Comparison of ENCODE assay signal across 9 cellular contexts in the genomic region with DNA sequence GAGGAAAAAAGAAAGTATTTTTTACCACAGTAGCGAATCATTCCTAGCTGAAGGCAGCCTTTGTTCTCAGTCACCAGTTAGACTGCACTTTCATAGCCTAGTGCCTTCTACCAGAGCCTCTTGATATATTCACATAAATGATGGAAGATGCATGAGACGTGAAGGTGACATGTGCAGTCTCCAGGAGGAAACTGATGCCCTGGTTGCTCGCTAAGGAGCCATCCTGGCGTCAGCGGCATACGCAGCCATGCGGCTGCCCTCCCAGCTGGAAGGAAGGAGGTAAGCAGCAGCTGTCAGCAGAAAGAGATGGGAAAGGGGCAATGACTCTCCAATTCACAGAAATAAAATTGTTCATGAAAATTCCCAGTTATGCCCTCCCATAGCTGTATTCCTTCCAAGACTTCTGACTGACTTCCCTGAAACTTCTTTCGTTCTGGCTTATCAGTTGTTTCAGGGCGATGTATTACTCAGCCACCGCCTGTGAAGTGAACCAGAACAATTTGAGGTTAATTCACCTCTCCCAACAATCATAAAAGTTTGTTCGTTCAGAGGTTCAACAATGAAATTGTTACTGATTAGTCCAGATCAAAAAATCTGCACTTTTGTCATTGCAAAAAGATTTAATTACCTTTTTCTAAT.
A peak's percentile ranks its signal among the peaks of the same experiment; 100 is the strongest.
DNase-seq lines count a peak whose midpoint lies in the region; ATAC-seq and TF ChIP-seq lines count a peak whose summit lies in the region.
"Had no signal": no experiment of that assay in that cellular context is flagged by ENCODE, and none has a peak within 500 bp of the region (broad histone marks: within the 10 kb centered on the region; RNA-seq: fewer than 3 reads in every experiment).

No MANE protein-coding gene starts in this region.

- H3K4me1 ChIP-seq in skeletal muscle satellite cell (ENCODE audit: control insufficient read depth, insufficient read depth, low read length) = peaks cover 30% of the 10 kb centered on the region

- H3K36me3 ChIP-seq in skeletal muscle satellite cell (ENCODE audit: insufficient read depth, low read length) = no peaks in the 10 kb centered on the region

- peak overlapping the region; percentile 75 for H3K9ac ChIP-seq in skeletal muscle satellite cell (ENCODE audit: low read depth, low read length)

- in situ Hi-C loops in astrocyte of the cerebellum (cut with HindIII; ENCODE audit: low sequenced_read_pairs) = no loop called here

- H3K4me3 ChIP-seq in astrocyte of the cerebellum (ENCODE audit: low read depth, low read length) (peak overlapping the region; percentile 21), skeletal muscle satellite cell (ENCODE audit: low read length) (peak overlapping the region; percentile 68)

- no peak for TF ChIP-seq CTCF in astrocyte of the cerebellum (IDR thresholded peaks at IDR 0.05; ENCODE audit: low read depth, low read length, missing control alignments)

- no peaks in the 10 kb centered on the region for H3K27me3 ChIP-seq in skeletal muscle satellite cell (ENCODE audit: control insufficient read depth, insufficient read depth, low read length)

- no peak for ATAC-seq in GM19397 (IDR thresholded peaks at IDR 0.05; ENCODE audit: unreplicated experiment)

- peak overlapping the region; percentile 86 for H3K4me2 ChIP-seq in skeletal muscle satellite cell (ENCODE audit: low read length)

- DNase-seq in LHCN-M2 (ENCODE audit: low read depth) (peak; percentile 45), astrocyte of the cerebellum (ENCODE audit: low read depth) (peak; percentile 42), kidney glomerular epithelial cell (lab: John Stamatoyannopoulos, UW) (peak; percentile 41), GM03348 (ENCODE audit: low spot score) (no peak), midbrain (lab: John Stamatoyannopoulos, UW) (no peak), DMS153 (lab: John Stamatoyannopoulos, UW) (no peak)
- DNase-seq: NCI-H1417 treated with DMSO at 0.1 percent for 48 hours had no signal

- no peaks in the 10 kb centered on the region for H3K9me3 ChIP-seq in skeletal muscle satellite cell (replicated peaks; ENCODE audit: low read length)

Comparison
In these comparisons a context has a peak if more than half of its experiments do, and no peak if none do; other contexts are left out.
1. DNase-seq: peak in LHCN-M2 (single experiment), astrocyte of the cerebellum (single experiment) and kidney glomerular epithelial cell (single experiment); none in GM03348 (single experiment), midbrain (single experiment) and DMS153 (single experiment).